Comparison of ENCODE assay signal across 26 cellular contexts in genomic region chr2:60644942-60645341, GRCh38.
DNase-seq lines count a peak whose midpoint lies in the region; ATAC-seq and TF ChIP-seq lines count a peak whose summit lies in the region.
"Had no signal": no experiment of that assay in that cellular context is flagged by ENCODE, and none has a peak within 500 bp of the region (broad histone marks: within the 10 kb centered on the region; RNA-seq: fewer than 3 reads in every experiment).

No MANE protein-coding gene starts in this region.

- TF ChIP-seq CTCF in GM23338 (conservative IDR thresholded peaks at IDR 0.05; ENCODE audit: low read depth in 2 of 2): no peak
- no peak for TF ChIP-seq CTCF in OCI-LY7 (conservative IDR thresholded peaks at IDR 0.05; ENCODE audit: low read length)
- no peak for TF ChIP-seq CTCF in heart left ventricle (IDR thresholded peaks at IDR 0.05)
- no peak for TF ChIP-seq CTCF in CD8-positive, alpha-beta T cell (IDR thresholded peaks at IDR 0.05)

- H3K4me3 ChIP-seq in GM23338 (no peak overlapping the region), OCI-LY7 (ENCODE audit: low read depth, low read length, poor library complexity, severe bottlenecking) (no peak overlapping the region), heart left ventricle (peak overlapping the region in 1 of 12 donors; percentile 11)
- no peak overlapping the region for H3K4me3 ChIP-seq in CD8-positive, alpha-beta T cell (ENCODE audit: low read depth, low read length)
- H3K4me3 ChIP-seq: MG63, ovary had no signal

- no peaks in the 10 kb centered on the region for H3F3A ChIP-seq in GM23338 (replicated peaks; ENCODE audit: low read depth)

- H3K4me2 ChIP-seq in GM23338 (no peak overlapping the region), OCI-LY7 (ENCODE audit: low read length) (peak overlapping the region; percentile 30; the same call in 1 of the 2 replicates)

- no peak overlapping the region for H3K27ac Mint-ChIP-seq in GM23338
- no peak overlapping the region for H3K27ac Mint-ChIP-seq in CD8-positive, alpha-beta T cell
- no peak overlapping the region for H3K27ac Mint-ChIP-seq in activated CD4-positive, alpha-beta T cell treated with anti-CD3 and anti-CD28 coated beads, Interleukin-2, amount 10 ng/mL, durations not matched to agents 7 days and 5 days
- H3K27ac Mint-ChIP-seq: activated naive CD4-positive, alpha-beta T cell treated with anti-CD3 and anti-CD28 coated beads, Interleukin-2, amount 50 U/mL, for 72 hours; activated T-helper 2 cell treated with anti-CD3 and anti-CD28 coated beads, Interferon-gamma antibody, Interleukin-2, Interleukin-4, amounts not matched to agents 10 μg/mL and 5 μg/mL and 100 μg/mL, durations not matched to agents 14 hours and 24 hours and 36 hours; HFFc6; natural killer cell; WTC11 had no signal

- H3K4me1 ChIP-seq in GM23338 (ENCODE audit: insufficient read depth) (peaks cover 8% of the 10 kb centered on the region), OCI-LY7 (ENCODE audit: insufficient read depth, low read length, poor library complexity, severe bottlenecking) (peaks cover 18% of the 10 kb centered on the region), heart left ventricle (peaks cover 0 to 6% (median 0%) of the 10 kb centered on the region in 12 donors)
- H3K4me1 ChIP-seq in CD8-positive, alpha-beta T cell (ENCODE audit: insufficient read depth, low read length): no peaks in the 10 kb centered on the region

- CTCF ChIA-PET in OCI-LY7 (lab: Charles Lee; ENCODE audit: unreplicated experiment): interaction anchor here (1.1 kb wide), 1 partner anchor 65 kb away, joined by 3 read pairs; no protein-coding TSS in a partner anchor
- CTCF ChIA-PET in CD8-positive, alpha-beta T cell (lab: Charles Lee): interaction anchor here (1.5 to 1.7 kb wide), 2 partner anchors 12 to 29 kb away, joined by 3 to 4 read pairs; no protein-coding TSS in a partner anchor
- CTCF ChIA-PET in activated CD4-positive, alpha-beta T cell treated with anti-CD3 and anti-CD28 coated beads, Interleukin-2, amount 10 ng/mL, durations not matched to agents 7 days and 5 days (lab: Charles Lee): interaction anchor here (1.1 kb wide), 1 partner anchor 65 kb away, joined by 3 read pairs; no protein-coding TSS in a partner anchor

- DNase-seq in GM23338 (ENCODE audit: low spot score) (no peak), OCI-LY7 (ENCODE audit: low spot score) (no peak), heart left ventricle (peak in 4 of 5 donors; percentile 22 to 53 (median 35)), posterior cingulate gyrus (peak in 7 of 10 donors; percentile 20 to 90 (median 53)), T-helper 2 cell (no peak)
- no peak for DNase-seq in CD8-positive, alpha-beta T cell
- no peak for DNase-seq in activated CD4-positive, alpha-beta T cell treated with anti-CD3 and anti-CD28 coated beads, Interleukin-2, amount 10 ng/mL, durations not matched to agents 7 days and 5 days
- DNase-seq: activated CD4-positive, alpha-beta T cell treated with anti-CD3 and anti-CD28 coated beads, Interleukin-2, amount 50 U/mL, for 4 hours; activated CD8-positive, alpha-beta memory T cell treated with anti-CD3 and anti-CD28 coated beads, Interleukin-2, amount 50 U/mL, for 4 hours; HFFc6; left colon; mesendoderm; MG63; natural killer cell; NCI-H1436; NCI-H526 treated with DMSO at 0.1 percent for 48 hours; ovary; T1000; trophoblast cell had no signal

- 32 to 45% (median 38%) methylated on average over 6 of the region's 6 CpGs for WGBS in heart left ventricle, 4 donors

- no peaks in the 10 kb centered on the region for H3K27me3 ChIP-seq in GM23338 (ENCODE audit: insufficient read depth)
- peaks cover 0 to 12% (median 0%) of the 10 kb centered on the region in 9 donors for H3K27me3 ChIP-seq in heart left ventricle
- no peaks in the 10 kb centered on the region for H3K27me3 ChIP-seq in CD8-positive, alpha-beta T cell (ENCODE audit: insufficient read depth, low read length)
- H3K27me3 ChIP-seq: MG63, ovary had no signal

- no peak for ATAC-seq in GM23338
- ATAC-seq in heart left ventricle: peak; percentile 56 to 88 (median 83)
- no peak for ATAC-seq in CD8-positive, alpha-beta T cell
- no peak for ATAC-seq in HG02884 (IDR thresholded peaks at IDR 0.05; ENCODE audit: unreplicated experiment)
- ATAC-seq: activated naive CD4-positive, alpha-beta T cell treated with anti-CD3 and anti-CD28 coated beads, Interleukin-2, amount 50 U/mL, for 72 hours; left colon; natural killer cell; sciatic nerve; SK-N-SH treated with all-trans-retinoic acid at 6 μM for 48 hours; WTC11 had no signal

- H3K79me2 ChIP-seq in GM23338 (replicated peaks; ENCODE audit: insufficient read depth) (no peaks in the 10 kb centered on the region), OCI-LY7 (ENCODE audit: insufficient read depth, low read depth, low read length) (no peaks in the 10 kb centered on the region)

- POLR2A ChIA-PET in OCI-LY7 (lab: Charles Lee): interaction anchor here (0.8 kb wide), 1 partner anchor 10 kb away, joined by 4 read pairs; no protein-coding TSS in a partner anchor
- POLR2A ChIA-PET in CD8-positive, alpha-beta T cell (lab: Charles Lee): no interaction called here
- POLR2A ChIA-PET in activated CD4-positive, alpha-beta T cell treated with anti-CD3 and anti-CD28 coated beads, Interleukin-2, amount 10 ng/mL, durations not matched to agents 7 days and 5 days (lab: Charles Lee): no interaction called here

- H2AFZ ChIP-seq in GM23338: peak overlapping the region; percentile 1; the same call in 1 of the 2 replicates
- peak overlapping the region; percentile 51; the same call in 1 of the 2 replicates for H2AFZ ChIP-seq in OCI-LY7 (ENCODE audit: low read length)

- H3K4me1 Mint-ChIP-seq in GM23338: peaks cover 21% of the 10 kb centered on the region
- no peaks in the 10 kb centered on the region for H3K4me1 Mint-ChIP-seq in CD8-positive, alpha-beta T cell (ENCODE audit: low read depth)
- H3K4me1 Mint-ChIP-seq in activated CD4-positive, alpha-beta T cell treated with anti-CD3 and anti-CD28 coated beads, Interleukin-2, amount 10 ng/mL, durations not matched to agents 7 days and 5 days: no peaks in the 10 kb centered on the region

- H4K20me1 ChIP-seq in GM23338 (replicated peaks; ENCODE audit: insufficient read depth) (no peaks in the 10 kb centered on the region), OCI-LY7 (ENCODE audit: insufficient read depth, low read length) (no peaks in the 10 kb centered on the region)

- H3K27ac ChIP-seq in GM23338 (ENCODE audit: low read depth) (no peak overlapping the region), OCI-LY7 (ENCODE audit: low read depth, low read length, poor library complexity, severe bottlenecking) (no peak overlapping the region), heart left ventricle (peak overlapping the region in 7 of 12 donors; percentile 15 to 69 (median 42))
- no peak overlapping the region for H3K27ac ChIP-seq in CD8-positive, alpha-beta T cell (ENCODE audit: low read depth, low read length)
- H3K27ac ChIP-seq: ovary had no signal

- BruUV-seq in OCI-LY7 (replicated peaks; lab: Mats Ljungman, UMichigan): no TSS peak

- intact Hi-C loops in OCI-LY7 (cut with micrococcal nuclease; ENCODE audit: unreplicated experiment): no loop called here
- intact Hi-C loops in heart left ventricle (cut with DNase I): no loop called here
- intact Hi-C loops in posterior cingulate gyrus (cut with DNase I): no loop called here
- intact Hi-C loops in CD8-positive, alpha-beta T cell (cut with DNase I, micrococcal nuclease): loop anchor here in 1 of 2 experiments (10.0 kb wide), 1 partner anchor 1880 kb away; no protein-coding TSS in a partner anchor

- no peaks in the 10 kb centered on the region for H3K36me3 Mint-ChIP-seq in GM23338 (ENCODE audit: low read depth)
- H3K36me3 Mint-ChIP-seq in CD8-positive, alpha-beta T cell: no peaks in the 10 kb centered on the region
- H3K36me3 Mint-ChIP-seq in activated CD4-positive, alpha-beta T cell treated with anti-CD3 and anti-CD28 coated beads, Interleukin-2, amount 10 ng/mL, durations not matched to agents 7 days and 5 days (ENCODE audit: low read depth): no peaks in the 10 kb centered on the region
- H3K36me3 Mint-ChIP-seq: activated naive CD4-positive, alpha-beta T cell treated with anti-CD3 and anti-CD28 coated beads, Interleukin-2, amount 50 U/mL, for 72 hours; CD14-positive monocyte; natural killer cell; WTC11 had no signal

- TF ChIP-seq POLR2A in heart left ventricle (IDR thresholded peaks at IDR 0.05): no peak

- no peaks in the 10 kb centered on the region for H3K9me3 ChIP-seq in OCI-LY7 (ENCODE audit: low read length)
- no peaks in the 10 kb centered on the region for H3K9me3 ChIP-seq in heart left ventricle
- H3K9me3 ChIP-seq in CD8-positive, alpha-beta T cell (ENCODE audit: low read length): no peaks in the 10 kb centered on the region
- H3K9me3 ChIP-seq: MG63, ovary had no signal

- H3K9me3 Mint-ChIP-seq in GM23338: no peaks in the 10 kb centered on the region
- no peaks in the 10 kb centered on the region for H3K9me3 Mint-ChIP-seq in CD8-positive, alpha-beta T cell
- H3K9me3 Mint-ChIP-seq in activated CD4-positive, alpha-beta T cell treated with anti-CD3 and anti-CD28 coated beads, Interleukin-2, amount 10 ng/mL, durations not matched to agents 7 days and 5 days: no peaks in the 10 kb centered on the region
- H3K9me3 Mint-ChIP-seq: activated naive CD4-positive, alpha-beta T cell treated with anti-CD3 and anti-CD28 coated beads, Interleukin-2, amount 50 U/mL, for 72 hours; activated T-helper 2 cell treated with anti-CD3 and anti-CD28 coated beads, Interferon-gamma antibody, Interleukin-2, Interleukin-4, amounts not matched to agents 10 μg/mL and 5 μg/mL and 100 μg/mL, durations not matched to agents 14 hours and 24 hours and 36 hours; CD14-positive monocyte; HFFc6; natural killer cell; WTC11 had no signal

- no peaks in the 10 kb centered on the region for H3K9me2 ChIP-seq in GM23338 (ENCODE audit: insufficient read depth)
- no peaks in the 10 kb centered on the region for H3K9me2 ChIP-seq in OCI-LY7 (ENCODE audit: insufficient read depth, low read length)

- H3K27me3 Mint-ChIP-seq in GM23338 (ENCODE audit: insufficient read depth, low read depth, poor library complexity): peaks cover 4% of the 10 kb centered on the region
- H3K27me3 Mint-ChIP-seq in CD8-positive, alpha-beta T cell (ENCODE audit: low read depth): peaks cover 2% of the 10 kb centered on the region
- peaks cover 9% of the 10 kb centered on the region for H3K27me3 Mint-ChIP-seq in activated CD4-positive, alpha-beta T cell treated with anti-CD3 and anti-CD28 coated beads, Interleukin-2, amount 10 ng/mL, durations not matched to agents 7 days and 5 days

- H3K4me3 Mint-ChIP-seq in GM23338: no peak overlapping the region
- no peak overlapping the region for H3K4me3 Mint-ChIP-seq in CD8-positive, alpha-beta T cell
- H3K4me3 Mint-ChIP-seq in activated CD4-positive, alpha-beta T cell treated with anti-CD3 and anti-CD28 coated beads, Interleukin-2, amount 10 ng/mL, durations not matched to agents 7 days and 5 days: no peak overlapping the region
- H3K4me3 Mint-ChIP-seq: CD14-positive monocyte, HFFc6, natural killer cell, WTC11 had no signal

- no peaks in the 10 kb centered on the region for H3K36me3 ChIP-seq in GM23338 (ENCODE audit: insufficient read depth)
- H3K36me3 ChIP-seq in OCI-LY7 (ENCODE audit: insufficient read depth, low read length): no peaks in the 10 kb centered on the region
- H3K36me3 ChIP-seq in heart left ventricle: no peaks in the 10 kb centered on the region
- no peaks in the 10 kb centered on the region for H3K36me3 ChIP-seq in CD8-positive, alpha-beta T cell (ENCODE audit: insufficient read depth, low read length)
- H3K36me3 ChIP-seq: MG63, ovary had no signal

TF ChIP-seq in GM23338, 12 proteins besides CTCF, POLR2A, EP300 and RAD21:
- TF ChIP-seq ZNF114 (CRISPR knock-in tag; IDR thresholded peaks at IDR 0.05): no peak
TF ChIP-seq in GM23338: peak in this region for 0.

Comparison
In these comparisons a context has a peak if more than half of its experiments do, and no peak if none do; other contexts are left out.
1. ATAC-seq: peak in heart left ventricle (4 of 4); none in GM23338 (single experiment), CD8-positive, alpha-beta T cell (single experiment) and HG02884 (single experiment).
2. DNase-seq: peak in heart left ventricle (4 of 5) and posterior cingulate gyrus (7 of 10); none in GM23338 (single experiment), OCI-LY7 (single experiment), CD8-positive, alpha-beta T cell (0 of 7), T-helper 2 cell (0 of 5) and activated CD4-positive, alpha-beta T cell treated with anti-CD3 and anti-CD28 coated beads, Interleukin-2, amount 10 ng/mL, durations not matched to agents 7 days and 5 days (single experiment).
3. H3K27ac ChIP-seq: peak in heart left ventricle (7 of 12); none in GM23338 (single experiment), OCI-LY7 (single experiment) and CD8-positive, alpha-beta T cell (single experiment).